13 cellular contexts compared by ENCODE assay signal in genomic region chr17:78707923-78708322, GRCh38.
DNase-seq lines count a peak whose midpoint lies in the region; ATAC-seq and TF ChIP-seq lines count a peak whose summit lies in the region.
"Had no signal": no experiment of that assay in that cellular context is flagged by ENCODE, and none has a peak within 500 bp of the region (broad histone marks: within the 10 kb centered on the region; RNA-seq: fewer than 3 reads in every experiment).

No MANE protein-coding gene starts in this region.

- no peak for TF ChIP-seq POLR2A in spleen (IDR thresholded peaks at IDR 0.05)

- peaks cover 0 to 68% (median 41%) of the 10 kb centered on the region in 6 donors for H3K36me3 ChIP-seq in spleen
- H3K36me3 ChIP-seq: cardiac muscle cell, SJCRH30 had no signal

- no peak overlapping the region for H3K4me3 ChIP-seq in spleen
- H3K4me3 ChIP-seq: cardiac muscle cell, SJCRH30, skin epidermis, vagina had no signal

- no peak for ATAC-seq in GM19351 (IDR thresholded peaks at IDR 0.05; ENCODE audit: unreplicated experiment)

- H3K4me3 Mint-ChIP-seq in activated T-cell treated with anti-CD3 and anti-CD28 coated beads, Interleukin-2, amount 50 U/mL, for 24 hours, result no peak overlapping the region
- H3K4me3 Mint-ChIP-seq in IgD-negative memory B cell (peak overlapping the region in 2 of 4 donors; percentile 78 to 94), brain (peak overlapping the region in 1 of 5 experiments; percentile 52)

- TF ChIP-seq CTCF in brain (conservative IDR thresholded peaks at IDR 0.05) (no peak), spleen (IDR thresholded peaks at IDR 0.05 in 8 of 11, conservative IDR thresholded peaks at IDR 0.05 in 3 of 11) (no peak)

- H3K4me1 ChIP-seq in spleen, result peaks cover 23 to 80% (median 56%) of the 10 kb centered on the region in 6 donors

- 90 to 99% (median 96%) methylated on average over 7 of the region's 7 CpGs for WGBS in spleen, 5 donors

- H3K27ac Mint-ChIP-seq in activated T-cell treated with anti-CD3 and anti-CD28 coated beads, Interleukin-2, amount 50 U/mL, for 24 hours, result peak overlapping the region; percentile 90
- H3K27ac Mint-ChIP-seq in IgD-negative memory B cell (peak overlapping the region in 2 of 3 donors; percentile 87 to 91), brain (peak overlapping the region in 3 of 5 experiments; percentile 75 to 83 (median 78))

- no peaks in the 10 kb centered on the region for H3K9me3 Mint-ChIP-seq in activated T-cell treated with anti-CD3 and anti-CD28 coated beads, Interleukin-2, amount 50 U/mL, for 24 hours
- no peaks in the 10 kb centered on the region for H3K9me3 Mint-ChIP-seq in IgD-negative memory B cell
- H3K9me3 Mint-ChIP-seq in brain, result no peaks in the 10 kb centered on the region
- H3K9me3 Mint-ChIP-seq: activated naive CD8-positive, alpha-beta T cell treated with anti-CD3 and anti-CD28 coated beads, Interleukin-2, amount 10 ng/mL, durations not matched to agents 7 days and 5 days had no signal

- H3K27ac ChIP-seq in spleen, result peak overlapping the region in 5 of 8 donors; percentile 10 to 69 (median 46)
- H3K27ac ChIP-seq: cardiac muscle cell, SJCRH30, vagina had no signal

- no peak for DNase-seq in activated T-cell treated with anti-CD3 and anti-CD28 coated beads, Interleukin-2, amount 50 U/mL, for 24 hours
- DNase-seq in activated T-cell treated with anti-CD3 and anti-CD28 coated beads, Interleukin-2, amount 50 U/mL, for 1 hour, result no peak
- no peak for DNase-seq in spleen
- no peak for DNase-seq in NCI-H1048 (lab: John Stamatoyannopoulos, UW)
- no peak for DNase-seq in NCI-H1417 treated with DMSO at 0.1 percent for 48 hours (lab: John Stamatoyannopoulos, UW)

- H3K36me3 Mint-ChIP-seq in activated T-cell treated with anti-CD3 and anti-CD28 coated beads, Interleukin-2, amount 50 U/mL, for 24 hours (ENCODE audit: low read depth), result peaks cover 69% of the 10 kb centered on the region
- H3K36me3 Mint-ChIP-seq in IgD-negative memory B cell (peaks cover 3% of the 10 kb centered on the region), brain (peaks cover 31% of the 10 kb centered on the region)

- intact Hi-C loops in spleen (cut with DNase I; ENCODE audit: low total_unique reads), result no loop called here

- peaks cover 70% of the 10 kb centered on the region for H3K4me1 Mint-ChIP-seq in activated T-cell treated with anti-CD3 and anti-CD28 coated beads, Interleukin-2, amount 50 U/mL, for 24 hours (ENCODE audit: low read depth)
- H3K4me1 Mint-ChIP-seq in IgD-negative memory B cell, result peaks cover 37 to 55% (median 53%) of the 10 kb centered on the region in 3 donors
- peaks cover 57% of the 10 kb centered on the region for H3K4me1 Mint-ChIP-seq in brain

- no peaks in the 10 kb centered on the region for H3K9me3 ChIP-seq in spleen
- H3K9me3 ChIP-seq: SJCRH30, vagina had no signal

- H3K27me3 Mint-ChIP-seq in activated T-cell treated with anti-CD3 and anti-CD28 coated beads, Interleukin-2, amount 50 U/mL, for 24 hours, result no peaks in the 10 kb centered on the region
- H3K27me3 Mint-ChIP-seq in IgD-negative memory B cell (no peaks in the 10 kb centered on the region), brain (no peaks in the 10 kb centered on the region)
- H3K27me3 Mint-ChIP-seq: activated naive CD8-positive, alpha-beta T cell treated with anti-CD3 and anti-CD28 coated beads, Interleukin-2, amount 10 ng/mL, durations not matched to agents 7 days and 5 days had no signal

- no peaks in the 10 kb centered on the region for H3K27me3 ChIP-seq in spleen (replicated peaks in 1 of 7)
- H3K27me3 ChIP-seq: cardiac muscle cell, SJCRH30, vagina had no signal
